ENCODE assay signal across 26 cellular contexts in the genomic region with DNA sequence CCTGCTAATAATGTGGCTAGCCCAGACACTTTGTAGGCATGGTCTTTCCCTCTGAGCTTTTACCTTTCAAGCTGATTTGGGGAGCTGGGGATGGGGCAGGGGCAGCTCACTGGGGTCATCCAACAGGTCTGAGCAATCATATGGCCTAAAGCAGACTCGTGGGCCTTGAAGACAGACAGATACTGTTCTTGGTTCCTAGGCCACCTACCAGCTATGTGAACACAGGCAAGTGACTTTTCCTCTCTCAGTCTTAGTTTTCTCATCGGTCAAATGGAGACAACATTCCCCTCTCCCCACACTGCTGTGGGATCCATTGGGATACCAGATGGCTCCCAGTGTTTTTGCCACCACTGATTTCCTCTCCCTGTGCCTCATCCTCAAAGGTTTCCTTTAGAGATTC.
"Had no signal": no experiment of that assay in that cellular context is flagged by ENCODE, and none has a peak within 500 bp of the region (broad histone marks: within the 10 kb centered on the region; RNA-seq: fewer than 3 reads in every experiment).

No MANE protein-coding gene starts in this region.

- ATAC-seq: naive thymus-derived CD4-positive, alpha-beta T cell; natural killer cell; pancreas; stimulated activated effector memory CD8-positive, alpha-beta T cell treated with anti-CD3 and anti-CD28 coated beads, Interleukin-12 subunit alpha, Interleukin-12 subunit beta, amount 100 ng/mL, for 72 hours; stimulated activated naive B cell treated with anti-CD40 and anti-IgM and Interleukin-4, amounts not matched to agents 10 μg/mL and 1 μg/mL and 100 μg/mL, for 72 hours; upper lobe of right lung had no signal

- H3K9me3 ChIP-seq: pancreas, prostate gland, right atrium auricular region, right lobe of liver, sigmoid colon, stomach, thoracic aorta, thyroid gland, tibial nerve, upper lobe of right lung, uterus had no signal

- H3K9me3 Mint-ChIP-seq: natural killer cell; nephron; neural progenitor cell; stimulated activated effector memory CD8-positive, alpha-beta T cell treated with anti-CD3 and anti-CD28 coated beads, Interleukin-12 subunit alpha, Interleukin-12 subunit beta, amount 100 ng/mL, for 72 hours; stimulated activated naive B cell treated with anti-CD40 and anti-IgM and Interleukin-4, amounts not matched to agents 10 μg/mL and 1 μg/mL and 100 μg/mL, for 72 hours; stimulated activated naive CD8-positive, alpha-beta T cell treated with anti-CD3 and anti-CD28 coated beads, Interleukin-15, Interleukin-2, amounts not matched to agents 100 ng/mL and 50 ng/mL, for 24 hours had no signal

- H3K27ac Mint-ChIP-seq: naive thymus-derived CD4-positive, alpha-beta T cell; natural killer cell; nephron; neural progenitor cell; stimulated activated effector memory CD8-positive, alpha-beta T cell treated with anti-CD3 and anti-CD28 coated beads, Interleukin-12 subunit alpha, Interleukin-12 subunit beta, amount 100 ng/mL, for 72 hours; stimulated activated naive B cell treated with anti-CD40 and anti-IgM and Interleukin-4, amounts not matched to agents 10 μg/mL and 1 μg/mL and 100 μg/mL, for 72 hours; stimulated activated naive CD8-positive, alpha-beta T cell treated with anti-CD3 and anti-CD28 coated beads, Interleukin-15, Interleukin-2, amounts not matched to agents 100 ng/mL and 50 ng/mL, for 24 hours had no signal

- H3K4me3 ChIP-seq: neural progenitor cell, pancreas, prostate gland, right atrium auricular region, right lobe of liver, sigmoid colon, stomach, thoracic aorta, thyroid gland, tibial nerve, upper lobe of right lung, uterus had no signal

- H3K36me3 ChIP-seq: neural progenitor cell, pancreas, prostate gland, right atrium auricular region, right lobe of liver, sigmoid colon, stomach, thoracic aorta, thyroid gland, tibial nerve, upper lobe of right lung, uterus had no signal

- H3K27ac ChIP-seq: neural progenitor cell, pancreas, prostate gland, right atrium auricular region, right lobe of liver, sigmoid colon, stomach, thoracic aorta, thyroid gland, tibial nerve, upper lobe of right lung, uterus had no signal

- H3K27me3 Mint-ChIP-seq: stimulated activated naive B cell treated with anti-CD40 and anti-IgM and Interleukin-4, amounts not matched to agents 10 μg/mL and 1 μg/mL and 100 μg/mL, for 72 hours had no signal

- FAIRE-seq: pancreas, small intestine had no signal

- H3K27me3 ChIP-seq: neural progenitor cell, right atrium auricular region, right lobe of liver, sigmoid colon, stomach, thyroid gland, tibial nerve, upper lobe of right lung, uterus had no signal

- H3K4me3 Mint-ChIP-seq: naive thymus-derived CD4-positive, alpha-beta T cell; natural killer cell; nephron; neural progenitor cell; stimulated activated effector memory CD8-positive, alpha-beta T cell treated with anti-CD3 and anti-CD28 coated beads, Interleukin-12 subunit alpha, Interleukin-12 subunit beta, amount 100 ng/mL, for 72 hours; stimulated activated naive B cell treated with anti-CD40 and anti-IgM and Interleukin-4, amounts not matched to agents 10 μg/mL and 1 μg/mL and 100 μg/mL, for 72 hours; stimulated activated naive CD8-positive, alpha-beta T cell treated with anti-CD3 and anti-CD28 coated beads, Interleukin-15, Interleukin-2, amounts not matched to agents 100 ng/mL and 50 ng/mL, for 24 hours had no signal

- H3K4me1 ChIP-seq: neural progenitor cell, pancreas, prostate gland, right atrium auricular region, right lobe of liver, sigmoid colon, stomach, thyroid gland, upper lobe of right lung, uterus had no signal

- H3K36me3 Mint-ChIP-seq: naive thymus-derived CD4-positive, alpha-beta T cell; natural killer cell; neural progenitor cell; stimulated activated effector memory CD8-positive, alpha-beta T cell treated with anti-CD3 and anti-CD28 coated beads, Interleukin-12 subunit alpha, Interleukin-12 subunit beta, amount 100 ng/mL, for 72 hours; stimulated activated naive B cell treated with anti-CD40 and anti-IgM and Interleukin-4, amounts not matched to agents 10 μg/mL and 1 μg/mL and 100 μg/mL, for 72 hours had no signal

- DNase-seq: naive thymus-derived CD4-positive, alpha-beta T cell; natural killer cell; occipital lobe; pancreas; retina; right lobe of liver; sigmoid colon; small intestine; stimulated activated CD4-positive, alpha-beta T cell treated with anti-CD3 and anti-CD28 coated beads, Interleukin-15, amount 100 ng/mL, for 24 hours; stimulated activated CD4-positive, alpha-beta T cell treated with anti-CD3 and anti-CD28 coated beads, Interleukin-2, amount 100 ng/mL, for 24 hours; stimulated activated CD4-positive, alpha-beta T cell treated with anti-CD3 and anti-CD28 coated beads, Interleukin-2, amount 100 ng/mL, for 48 hours; stimulated activated CD4-positive, alpha-beta T cell treated with anti-CD3 and anti-CD28 coated beads, Interleukin-4, amount 100 ng/mL, for 24 hours; stimulated activated naive B cell treated with anti-CD40 and anti-IgM and Interleukin-4, amounts not matched to agents 10 μg/mL and 1 μg/mL and 100 μg/mL, for 72 hours; stimulated activated naive CD4-positive, alpha-beta T cell treated with Interleukin-2 at 50 U/mL for 16 hours; stomach; thyroid gland; upper lobe of right lung; uterus had no signal

- H3K4me1 Mint-ChIP-seq: naive thymus-derived CD4-positive, alpha-beta T cell; natural killer cell; nephron; neural progenitor cell; stimulated activated effector memory CD8-positive, alpha-beta T cell treated with anti-CD3 and anti-CD28 coated beads, Interleukin-12 subunit alpha, Interleukin-12 subunit beta, amount 100 ng/mL, for 72 hours; stimulated activated naive B cell treated with anti-CD40 and anti-IgM and Interleukin-4, amounts not matched to agents 10 μg/mL and 1 μg/mL and 100 μg/mL, for 72 hours had no signal
